26 cellular contexts compared by ENCODE assay signal in genomic region chr11:18575361-18575760, GRCh38. TPM values are rescaled to one million over a fixed set of nuclear protein-coding genes. Genes with fewer than 3 reads are reported as not detected.
DNase-seq lines count a peak whose midpoint lies in the region; ATAC-seq, FAIRE-seq and TF ChIP-seq lines count a peak whose summit lies in the region.
"Had no signal": no experiment of that assay in that cellular context is flagged by ENCODE, and none has a peak within 500 bp of the region (broad histone marks: within the 10 kb centered on the region; RNA-seq: fewer than 3 reads in every experiment).

No MANE protein-coding gene starts in this region.

- no TSS peak for BruUV-seq in endothelial cell of umbilical vein (replicated peaks; lab: Mats Ljungman, UMichigan)

- peaks cover 49% of the 10 kb centered on the region for H3K36me3 Mint-ChIP-seq in activated CD4-positive, alpha-beta T cell treated with anti-CD3 and anti-CD28 coated beads, Interleukin-2, amount 10 ng/mL, durations not matched to agents 24 days and 14 days (ENCODE audit: low read depth)

- H3K4me1 Mint-ChIP-seq in activated CD4-positive, alpha-beta T cell treated with anti-CD3 and anti-CD28 coated beads, Interleukin-2, amount 10 ng/mL, durations not matched to agents 24 days and 14 days, result peaks cover 31% of the 10 kb centered on the region

- FAIRE-seq in endothelial cell of umbilical vein (lab: Jason Lieb, UNC), result no peak
- FAIRE-seq: G401.6, GM18507, RCC 7860 had no signal

- no peaks in the 10 kb centered on the region for H4K20me1 ChIP-seq in endothelial cell of umbilical vein (replicated peaks; ENCODE audit: control insufficient read depth, extremely low read depth, insufficient read depth, low read length)

- no peaks in the 10 kb centered on the region for H3K79me2 ChIP-seq in endothelial cell of umbilical vein (ENCODE audit: control insufficient read depth, insufficient read depth, low read length)

- dilution Hi-C loops in endothelial cell of umbilical vein (cut with MboI; ENCODE audit: extremely low pct_ligation_motif_present, low sequenced_read_pairs), result no loop called here

- H3K4me1 ChIP-seq in endothelial cell of umbilical vein (ENCODE audit: control insufficient read depth, extremely low read depth, insufficient read depth, low read length), result peaks cover 12% of the 10 kb centered on the region
- H3K4me1 ChIP-seq: SJCRH30 had no signal

- H3K9me3 Mint-ChIP-seq in activated CD4-positive, alpha-beta T cell treated with anti-CD3 and anti-CD28 coated beads, Interleukin-2, amount 10 ng/mL, durations not matched to agents 24 days and 14 days, result no peaks in the 10 kb centered on the region
- H3K9me3 Mint-ChIP-seq: CD8-positive, alpha-beta T cell had no signal

- no peaks in the 10 kb centered on the region for H3K9me1 ChIP-seq in endothelial cell of umbilical vein (replicated peaks; ENCODE audit: control insufficient read depth, extremely low read depth, insufficient read depth, low read length)

- H3K27me3 ChIP-seq in endothelial cell of umbilical vein (ENCODE audit: control insufficient read depth in 2 of 2, insufficient read depth in 2 of 2, low read length in 2 of 2), result no peaks in the 10 kb centered on the region
- H3K27me3 ChIP-seq: BLaER1 treated with 17β-estradiol and CSF1 and Interleukin-3, amounts not matched to agents 10 nM and 100 nM; SJCRH30 had no signal

- no peak for DNase-seq in activated CD4-positive, alpha-beta T cell treated with anti-CD3 and anti-CD28 coated beads, Interleukin-2, amount 10 ng/mL, durations not matched to agents 24 days and 14 days
- no peak for DNase-seq in activated CD4-positive, alpha-beta T cell treated with anti-CD3 and anti-CD28 coated beads for 4 hours
- DNase-seq in endothelial cell of umbilical vein (ENCODE audit: low read depth, low spot score) (peak; percentile 67), DMS153 (lab: John Stamatoyannopoulos, UW) (no peak), cardiac septum (ENCODE audit: low spot score) (no peak), left lobe of liver (ENCODE audit: low spot score) (no peak)
- DNase-seq: 8988T; CD8-positive, alpha-beta T cell; GOT3; HCEC 1CT; NCI-H1105 treated with DMSO at 0.1 percent for 48 hours; NCI-H1694; NCI-H2081; NCI-H2171; NCI-H524 treated with DMSO at 0.1 percent for 48 hours; NCI-H82; SJCRH30 had no signal

- H3K4me3 ChIP-seq in endothelial cell of umbilical vein (replicated peaks in 1 of 3; ENCODE audit: insufficient read depth in 1 of 3, low read depth in 1 of 3, low read length in 3 of 3), result no peak overlapping the region
- H3K4me3 ChIP-seq: BLaER1 treated with 17β-estradiol and CSF1 and Interleukin-3, amounts not matched to agents 10 nM and 100 nM; SJCRH30 had no signal

- H3K27ac Mint-ChIP-seq in activated CD4-positive, alpha-beta T cell treated with anti-CD3 and anti-CD28 coated beads, Interleukin-2, amount 10 ng/mL, durations not matched to agents 24 days and 14 days, result peak overlapping the region; percentile 25
- H3K27ac Mint-ChIP-seq: CD8-positive, alpha-beta T cell had no signal

- TF ChIP-seq POLR2A in endothelial cell of umbilical vein (IDR thresholded peaks at IDR 0.05; ENCODE audit: low read depth, low read length), result no peak

- no peaks in the 10 kb centered on the region for H3K27me3 Mint-ChIP-seq in activated CD4-positive, alpha-beta T cell treated with anti-CD3 and anti-CD28 coated beads, Interleukin-2, amount 10 ng/mL, durations not matched to agents 24 days and 14 days

- CTCF ChIA-PET in endothelial cell of umbilical vein (lab: Charles Lee), result no interaction called here

- H3K9me3 ChIP-seq in endothelial cell of umbilical vein (replicated peaks; ENCODE audit: control insufficient read depth, insufficient read depth, low read length), result no peaks in the 10 kb centered on the region
- H3K9me3 ChIP-seq: BLaER1 treated with 17β-estradiol and CSF1 and Interleukin-3, amounts not matched to agents 10 nM and 100 nM; SJCRH30 had no signal

- peak overlapping the region; percentile 57 for H3K27ac ChIP-seq in VCaP
- H3K27ac ChIP-seq in endothelial cell of umbilical vein (ENCODE audit: insufficient read depth, low read depth, low read length), result no peak overlapping the region
- H3K27ac ChIP-seq: BLaER1 treated with 17β-estradiol and CSF1 and Interleukin-3, amounts not matched to agents 10 nM and 100 nM; KMS-11; SJCRH30 had no signal

- H3K9ac ChIP-seq in endothelial cell of umbilical vein (replicated peaks; ENCODE audit: extremely low read depth, insufficient read depth, low read length), result no peak overlapping the region
- H3K9ac ChIP-seq: BLaER1 treated with 17β-estradiol and CSF1 and Interleukin-3, amounts not matched to agents 10 nM and 100 nM; KMS-11 had no signal

- TF ChIP-seq CTCF in VCaP (conservative IDR thresholded peaks at IDR 0.05) (no peak), endothelial cell of umbilical vein (IDR thresholded peaks at IDR 0.05; ENCODE audit: extremely low read depth in 1 of 2, insufficient read depth in 1 of 2, low read depth in 1 of 2, low read length in 2 of 2) (no peak)

- H3K4me3 Mint-ChIP-seq in activated CD4-positive, alpha-beta T cell treated with anti-CD3 and anti-CD28 coated beads, Interleukin-2, amount 10 ng/mL, durations not matched to agents 24 days and 14 days, result no peak overlapping the region
- H3K4me3 Mint-ChIP-seq: CD8-positive, alpha-beta T cell had no signal

- no peak overlapping the region for H2AFZ ChIP-seq in endothelial cell of umbilical vein (ENCODE audit: low read depth, low read length)

- H3K36me3 ChIP-seq in endothelial cell of umbilical vein (ENCODE audit: control insufficient read depth in 2 of 2, extremely low read depth in 1 of 2, insufficient read depth in 2 of 2, low read length in 2 of 2), result no peaks in the 10 kb centered on the region

- intact Hi-C loops in activated CD4-positive, alpha-beta T cell treated with anti-CD3 and anti-CD28 coated beads, Interleukin-2, amount 10 ng/mL, durations not matched to agents 24 days and 14 days (cut with micrococcal nuclease), result no loop called here
- intact Hi-C loops in endothelial cell of umbilical vein (cut with micrococcal nuclease) (loop anchor here (5.0 kb wide), 1 partner anchor 1807 kb away; no protein-coding TSS in a partner anchor), cardiac septum (cut with DNase I) (no loop called here)

- ATAC-seq in GM21390 (IDR thresholded peaks at IDR 0.05; ENCODE audit: unreplicated experiment) (no peak), left lobe of liver (no peak)
- ATAC-seq: CD8-positive, alpha-beta T cell had no signal

- no peak overlapping the region for H3K4me2 ChIP-seq in endothelial cell of umbilical vein (ENCODE audit: insufficient read depth, low read length)
- H3K4me2 ChIP-seq: BLaER1 treated with 17β-estradiol and CSF1 and Interleukin-3, amounts not matched to agents 10 nM and 100 nM; KMS-11 had no signal

- POLR2A ChIA-PET in endothelial cell of umbilical vein (lab: Charles Lee), result no interaction called here

RNA-seq across cellular contexts. Expression of gene UEVLD, which starts 13.2 kb away (rescaled TPM):
- total RNA-seq in activated CD4-positive, alpha-beta T cell treated with anti-CD3 and anti-CD28 coated beads, Interleukin-2, amount 10 ng/mL, durations not matched to agents 24 days and 14 days, result 19.2 and 20.7 TPM in 2 replicates
- 19.1 and 22.5 TPM in 2 replicates for total RNA-seq in endothelial cell of umbilical vein
- polyA plus RNA-seq in endothelial cell of umbilical vein, result 8.0 and 9.2 TPM in 2 replicates
- 9.5 and 12.1 TPM in 2 replicates for polyA plus RNA-seq in endothelial cell of umbilical vein (2011; cell fraction: cytosol; rRNA removed)
- 11.5 and 13.9 TPM in 2 replicates for polyA plus RNA-seq in endothelial cell of umbilical vein (2011; cell fraction: nucleus; rRNA removed)
- 17.0 and 21.0 TPM in 2 replicates for polyA plus RNA-seq in endothelial cell of umbilical vein (2012)
- 15.7 and 19.2 TPM in 2 replicates for polyA minus RNA-seq in endothelial cell of umbilical vein
- 11.8 TPM for polyA minus RNA-seq in endothelial cell of umbilical vein (2011; cell fraction: cytosol; rRNA and poly(A)+ RNA removed)
- 7.3 and 12.1 TPM in 2 replicates for polyA minus RNA-seq in endothelial cell of umbilical vein (2011; cell fraction: nucleus; rRNA and poly(A)+ RNA removed)
- total RNA-seq in cardiac septum, result 16.6 TPM
- total RNA-seq in left lobe of liver, result 8.2 TPM

RNA-seq across cellular contexts. Expression of gene MISFA, which starts 24.2 kb away (rescaled TPM):
- 3.4 and 3.5 TPM in 2 replicates for total RNA-seq in activated CD4-positive, alpha-beta T cell treated with anti-CD3 and anti-CD28 coated beads, Interleukin-2, amount 10 ng/mL, durations not matched to agents 24 days and 14 days
- total RNA-seq in endothelial cell of umbilical vein (2.8 and 3.6 TPM in 2 replicates), cardiac septum (6.4 TPM), left lobe of liver (1.2 TPM)
- 0.75 and 1.4 TPM in 2 replicates for polyA plus RNA-seq in endothelial cell of umbilical vein
- 1.4 and 1.8 TPM in 2 replicates for polyA plus RNA-seq in endothelial cell of umbilical vein (2011; cell fraction: cytosol; rRNA removed)
- 0.54 and 1.1 TPM in 2 replicates for polyA plus RNA-seq in endothelial cell of umbilical vein (2011; cell fraction: nucleus; rRNA removed)
- polyA plus RNA-seq in endothelial cell of umbilical vein (2012), result 0.88 and 3.4 TPM in 2 replicates
- not detected in 2 replicates for polyA minus RNA-seq in endothelial cell of umbilical vein
- not detected for polyA minus RNA-seq in endothelial cell of umbilical vein (2011; cell fraction: cytosol; rRNA and poly(A)+ RNA removed)
- polyA minus RNA-seq in endothelial cell of umbilical vein (2011; cell fraction: nucleus; rRNA and poly(A)+ RNA removed), result 1.6 TPM in 2 replicates
- total RNA-seq: CD8-positive, alpha-beta T cell; HT1080; OCI-LY7 had no signal

RNA-seq across cellular contexts. Expression of gene TSG101, which starts 48.6 kb away (rescaled TPM):
- 39.6 and 43.5 TPM in 2 replicates for total RNA-seq in activated CD4-positive, alpha-beta T cell treated with anti-CD3 and anti-CD28 coated beads, Interleukin-2, amount 10 ng/mL, durations not matched to agents 24 days and 14 days
- total RNA-seq in endothelial cell of umbilical vein, result 41.3 and 45.5 TPM in 2 replicates
- polyA plus RNA-seq in endothelial cell of umbilical vein, result 160 and 163 TPM in 2 replicates
- 113 and 120 TPM in 2 replicates for polyA plus RNA-seq in endothelial cell of umbilical vein (2011; cell fraction: cytosol; rRNA removed)
- 62.4 and 69.0 TPM in 2 replicates for polyA plus RNA-seq in endothelial cell of umbilical vein (2011; cell fraction: nucleus; rRNA removed)
- 46.0 and 55.4 TPM in 2 replicates for polyA plus RNA-seq in endothelial cell of umbilical vein (2012)
- 99.9 and 101 TPM in 2 replicates for polyA minus RNA-seq in endothelial cell of umbilical vein
- 63.0 TPM for polyA minus RNA-seq in endothelial cell of umbilical vein (2011; cell fraction: cytosol; rRNA and poly(A)+ RNA removed)
- polyA minus RNA-seq in endothelial cell of umbilical vein (2011; cell fraction: nucleus; rRNA and poly(A)+ RNA removed), result 34.9 and 41.4 TPM in 2 replicates
- 62.8 TPM for total RNA-seq in cardiac septum
- 16.8 TPM for total RNA-seq in left lobe of liver

RNA-seq across cellular contexts. Expression of gene SPTY2D1, which starts 58.8 kb away (rescaled TPM):
- 22.6 and 22.8 TPM in 2 replicates for total RNA-seq in activated CD4-positive, alpha-beta T cell treated with anti-CD3 and anti-CD28 coated beads, Interleukin-2, amount 10 ng/mL, durations not matched to agents 24 days and 14 days
- total RNA-seq in endothelial cell of umbilical vein (13.7 and 18.7 TPM in 2 replicates), cardiac septum (9.8 TPM), left lobe of liver (6.8 TPM)
- 5.5 and 5.8 TPM in 2 replicates for polyA plus RNA-seq in endothelial cell of umbilical vein
- polyA plus RNA-seq in endothelial cell of umbilical vein (2011; cell fraction: cytosol; rRNA removed), result 6.0 and 6.3 TPM in 2 replicates
- polyA plus RNA-seq in endothelial cell of umbilical vein (2011; cell fraction: nucleus; rRNA removed), result 4.6 and 6.5 TPM in 2 replicates
- 13.1 and 16.2 TPM in 2 replicates for polyA plus RNA-seq in endothelial cell of umbilical vein (2012)
- polyA minus RNA-seq in endothelial cell of umbilical vein, result 11.6 and 12.4 TPM in 2 replicates
- polyA minus RNA-seq in endothelial cell of umbilical vein (2011; cell fraction: cytosol; rRNA and poly(A)+ RNA removed), result 15.3 TPM
- polyA minus RNA-seq in endothelial cell of umbilical vein (2011; cell fraction: nucleus; rRNA and poly(A)+ RNA removed), result 5.9 and 8.4 TPM in 2 replicates
